8 cellular contexts compared by ENCODE assay signal in the genomic region with DNA sequence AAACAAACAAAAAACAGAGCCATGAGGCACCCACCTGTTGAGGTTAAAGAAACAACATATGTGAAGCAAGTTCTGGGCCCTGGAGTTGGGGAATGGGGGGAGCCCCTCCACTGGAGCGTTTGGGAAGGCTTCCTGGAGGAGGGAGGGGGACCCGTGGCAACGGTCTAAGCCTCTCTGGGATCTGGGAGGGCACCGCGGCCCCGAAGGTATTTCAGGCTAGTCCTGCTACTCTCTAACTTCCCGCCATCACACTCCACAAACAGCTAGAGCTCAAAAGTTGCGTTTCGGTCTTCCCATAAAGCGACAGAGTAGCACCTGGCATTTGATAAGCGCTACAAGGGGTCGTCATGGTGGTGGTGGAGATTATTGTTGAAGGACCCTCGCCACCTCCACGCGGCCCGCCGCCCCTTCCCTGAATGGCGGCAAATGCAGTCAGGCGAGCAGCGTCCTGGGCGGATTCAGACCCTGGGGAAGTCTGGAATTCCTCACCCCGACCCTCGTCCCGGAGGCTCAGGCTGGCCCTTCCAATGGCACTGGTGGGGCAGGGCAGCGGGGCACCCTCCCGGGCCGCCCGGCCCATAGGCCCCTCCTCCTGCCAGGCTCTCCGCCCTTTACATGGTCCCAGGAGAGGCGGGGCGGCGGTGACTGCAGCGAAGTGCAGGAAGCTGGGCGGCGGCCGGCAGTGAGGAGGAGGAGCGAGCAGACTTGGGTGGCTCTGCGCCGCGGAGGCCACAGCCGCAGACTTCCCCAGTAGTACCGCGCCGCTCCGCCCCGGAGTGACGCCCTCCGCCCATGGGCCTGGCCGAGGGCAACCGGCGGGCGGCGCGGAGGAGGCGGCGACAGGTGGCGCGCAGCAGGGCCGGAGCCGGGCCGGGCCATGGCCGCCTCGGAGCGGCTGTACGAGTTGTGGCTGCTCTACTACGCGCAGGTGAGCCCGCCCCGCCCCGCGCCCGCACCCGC.
DNase-seq lines count a peak whose midpoint lies in the region; ATAC-seq lines count a peak whose summit lies in the region.

Gene NBEAL2 (plus strand): TSS at position 682 of the 960 bp plus-strand sequence. CDS start 196 bp downstream, at position 878.

- H3K27me3 ChIP-seq in effector memory CD4-positive, alpha-beta T cell (replicated peaks; ENCODE audit: control insufficient read depth, insufficient read depth, low read length, poor library complexity, severe bottlenecking): no peaks in the 10 kb centered on the region

- peak within 1 kb of the TSS; percentile 86 for H3K4me3 ChIP-seq in effector memory CD4-positive, alpha-beta T cell (ENCODE audit: insufficient read depth, low read depth, low read length, poor library complexity, severe bottlenecking)

- peaks cover 52% of the 10 kb centered on the region for H3K4me1 ChIP-seq in effector memory CD4-positive, alpha-beta T cell (ENCODE audit: control insufficient read depth, insufficient read depth, low read length, poor library complexity, severe bottlenecking)

- DNase-seq in CMK (ENCODE audit: low read depth) (peak; percentile 89), HPDE6-E6E7 (ENCODE audit: extremely low spot score) (peak; percentile 38), NK-92 (lab: John Stamatoyannopoulos, UW; ENCODE audit: unreplicated experiment) (peak; percentile 70), medulla oblongata (ENCODE audit: extremely low spot score) (peak; percentile 81)
- peak; percentile 89 to 90 for DNase-seq in activated CD8-positive, alpha-beta memory T cell treated with anti-CD3 and anti-CD28 coated beads for 1 hour (ENCODE audit: extremely low read depth in 1 of 2, low read depth in 1 of 2)
- peak; percentile 92 to 96 (median 95) for DNase-seq in effector memory CD4-positive, alpha-beta T cell
- DNase-seq in stimulated activated CD4-positive, alpha-beta T cell treated with anti-CD3 and anti-CD28 coated beads, TNF-alpha, amount 100 ng/mL, for 48 hours (ENCODE audit: low read depth in 3 of 3): peak; percentile 92 to 98 (median 95)

- ATAC-seq in GM19467 (IDR thresholded peaks at IDR 0.05; ENCODE audit: unreplicated experiment): peak; percentile 75

- no peaks in the 10 kb centered on the region for H3K36me3 ChIP-seq in effector memory CD4-positive, alpha-beta T cell (ENCODE audit: control insufficient read depth, insufficient read depth, low read length)

- H3K27ac ChIP-seq in effector memory CD4-positive, alpha-beta T cell (ENCODE audit: insufficient read depth, low read length, poor library complexity, severe bottlenecking): peak within 1 kb of the TSS; percentile 89

- no peaks in the 10 kb centered on the region for H3K9me3 ChIP-seq in effector memory CD4-positive, alpha-beta T cell (ENCODE audit: control insufficient read depth, low read length)

Comparison
In these comparisons a context has a peak if more than half of its experiments do, and no peak if none do; other contexts are left out.
1. Peak in every context shown above with its lines: DNase-seq, ATAC-seq, H3K4me3 ChIP-seq and H3K27ac ChIP-seq.
2. DNase-seq: peak in every context shown above with its lines; median percentile 95 in effector memory CD4-positive, alpha-beta T cell; 95 in stimulated activated CD4-positive, alpha-beta T cell treated with anti-CD3 and anti-CD28 coated beads, TNF-alpha, amount 100 ng/mL, for 48 hours; 90 in activated CD8-positive, alpha-beta memory T cell treated with anti-CD3 and anti-CD28 coated beads for 1 hour; 89 in CMK; 81 in medulla oblongata; 70 in NK-92; 38 in HPDE6-E6E7.